19 cellular contexts compared by ENCODE assay signal in genomic region chr9:112140936-112141335, GRCh38. TPM values are rescaled to one million over a fixed set of nuclear protein-coding genes. Genes with fewer than 3 reads are reported as not detected.
DNase-seq lines count a peak whose midpoint lies in the region; ATAC-seq, FAIRE-seq and TF ChIP-seq lines count a peak whose summit lies in the region.
"Had no signal": no experiment of that assay in that cellular context is flagged by ENCODE, and none has a peak within 500 bp of the region (broad histone marks: within the 10 kb centered on the region; RNA-seq: fewer than 3 reads in every experiment).

No MANE protein-coding gene starts in this region.

- no peaks in the 10 kb centered on the region for H3F3A ChIP-seq in GM23248 (ENCODE audit: insufficient read depth)

- H3K27ac ChIP-seq in keratinocyte (ENCODE audit: control insufficient read depth, insufficient read depth, low read length): peak overlapping the region; percentile 39
- H3K27ac ChIP-seq in GM23248: no peak overlapping the region
- H3K27ac ChIP-seq: parathyroid adenoma, SJSA1 had no signal

- no peak overlapping the region for H3K4me2 ChIP-seq in keratinocyte (ENCODE audit: control insufficient read depth, extremely low read depth, insufficient read depth, low read depth, low read length)
- H3K4me2 ChIP-seq in GM23248 (ENCODE audit: unreplicated experiment): no peak overlapping the region

- no peaks in the 10 kb centered on the region for H3K36me3 Mint-ChIP-seq in activated T-cell treated with anti-CD3 and anti-CD28 coated beads, Interleukin-2, amount 50 U/mL, for 72 hours (ENCODE audit: insufficient read depth in 2 of 2)
- peaks cover 4% of the 10 kb centered on the region for H3K36me3 Mint-ChIP-seq in activated T-cell treated with anti-CD3 and anti-CD28 coated beads, Interleukin-2, amount 50 U/mL, for 24 hours (ENCODE audit: low read depth)

- no peaks in the 10 kb centered on the region for H3K9me2 ChIP-seq in GM23248 (ENCODE audit: insufficient read depth)

- H3K9ac ChIP-seq in keratinocyte (ENCODE audit: control insufficient read depth, extremely low read depth, insufficient read depth, low read length): no peak overlapping the region
- H3K9ac ChIP-seq in GM23248: no peak overlapping the region
- H3K9ac ChIP-seq: parathyroid adenoma had no signal

- no peak overlapping the region for H2AFZ ChIP-seq in keratinocyte (ENCODE audit: control insufficient read depth, low read length)
- H2AFZ ChIP-seq in GM23248: no peak overlapping the region
- H2AFZ ChIP-seq: parathyroid adenoma had no signal

- DNase-seq in activated T-cell treated with anti-CD3 and anti-CD28 coated beads, Interleukin-2, amount 50 U/mL, for 72 hours: no peak
- no peak for DNase-seq in activated T-cell treated with anti-CD3 and anti-CD28 coated beads, Interleukin-2, amount 50 U/mL, for 24 hours
- peak; percentile 46 for DNase-seq in keratinocyte (ENCODE audit: low read depth, low spot score)
- DNase-seq in GM23248: no peak
- DNase-seq in NCI-H526 (lab: John Stamatoyannopoulos, UW): no peak
- DNase-seq: activated CD4-positive, alpha-beta T cell treated with anti-CD3 and anti-CD28 coated beads for 48 hours; activated naive CD8-positive, alpha-beta T cell treated with anti-CD3 and anti-CD28 coated beads for 36 hours; effector CD8-positive, alpha-beta T cell; EL; NCI-H146; T-helper 9 cell had no signal

- H3K4me1 Mint-ChIP-seq in activated T-cell treated with anti-CD3 and anti-CD28 coated beads, Interleukin-2, amount 50 U/mL, for 72 hours (ENCODE audit: low read depth): no peaks in the 10 kb centered on the region
- H3K4me1 Mint-ChIP-seq in activated T-cell treated with anti-CD3 and anti-CD28 coated beads, Interleukin-2, amount 50 U/mL, for 24 hours (ENCODE audit: low read depth): peaks cover 2% of the 10 kb centered on the region
- H3K4me1 Mint-ChIP-seq: activated naive CD8-positive, alpha-beta T cell treated with anti-CD3 and anti-CD28 coated beads for 36 hours had no signal

- no peaks in the 10 kb centered on the region for H3K27me3 Mint-ChIP-seq in activated T-cell treated with anti-CD3 and anti-CD28 coated beads, Interleukin-2, amount 50 U/mL, for 72 hours (ENCODE audit: low read depth)
- H3K27me3 Mint-ChIP-seq in activated T-cell treated with anti-CD3 and anti-CD28 coated beads, Interleukin-2, amount 50 U/mL, for 24 hours: no peaks in the 10 kb centered on the region
- H3K27me3 Mint-ChIP-seq: activated naive CD8-positive, alpha-beta T cell treated with anti-CD3 and anti-CD28 coated beads for 36 hours; stimulated activated memory B cell treated with anti-CD40 and anti-IgM and Interleukin-4, amounts not matched to agents 10 μg/mL and 1 μg/mL and 100 μg/mL, for 72 hours had no signal

- in situ Hi-C loops in GM23248 (cut with MboI): no loop called here

- H3K4me3 ChIP-seq in keratinocyte (ENCODE audit: control insufficient read depth in 2 of 3, extremely low read depth in 1 of 3, insufficient read depth in 2 of 3, low read depth in 1 of 3, low read length in 3 of 3): no peak overlapping the region
- H3K4me3 ChIP-seq in GM23248: no peak overlapping the region
- H3K4me3 ChIP-seq: SJSA1 had no signal

- ATAC-seq in activated T-cell treated with anti-CD3 and anti-CD28 coated beads, Interleukin-2, amount 50 U/mL, for 72 hours (replicated peaks in 1 of 2): peak; percentile 22 to 59
- ATAC-seq in GM21786 (IDR thresholded peaks at IDR 0.05; ENCODE audit: unreplicated experiment) (peak; percentile 6), HG03575 (IDR thresholded peaks at IDR 0.05; ENCODE audit: extremely low read depth, insufficient number of reproducible peaks, low FRiP score, unreplicated experiment) (peak; percentile 22), GM18909 (IDR thresholded peaks at IDR 0.05; ENCODE audit: poor library complexity, unreplicated experiment) (no peak)
- ATAC-seq: HCT116, left lobe of liver had no signal

- no peak for FAIRE-seq in keratinocyte (lab: Jason Lieb, UNC)

- H3K4me1 ChIP-seq in keratinocyte (ENCODE audit: control insufficient read depth, extremely low read depth, insufficient read depth, low read length) (peaks cover 40% of the 10 kb centered on the region), GM23248 (ENCODE audit: insufficient read depth) (no peaks in the 10 kb centered on the region)
- H3K4me1 ChIP-seq: parathyroid adenoma, SJSA1 had no signal

- dilution Hi-C loops in keratinocyte (cut with MboI; ENCODE audit: extremely low pct_ligation_motif_present, low sequenced_read_pairs): no loop called here

- H3K9me3 ChIP-seq in keratinocyte (ENCODE audit: control insufficient read depth, low read depth, low read length) (no peaks in the 10 kb centered on the region), GM23248 (ENCODE audit: low read depth) (no peaks in the 10 kb centered on the region)
- H3K9me3 ChIP-seq: SJSA1 had no signal

- no peak for TF ChIP-seq CTCF in keratinocyte (optimal IDR thresholded peaks at IDR 0.05 in 1 of 3, IDR thresholded peaks at IDR 0.05 in 1 of 3, conservative IDR thresholded peaks at IDR 0.05 in 1 of 3; ENCODE audit: extremely low read depth in 1 of 3, insufficient read depth in 2 of 3, low read length in 3 of 3)

- H4K20me1 ChIP-seq in keratinocyte (ENCODE audit: control insufficient read depth, extremely low read depth, insufficient read depth, low read length) (no peaks in the 10 kb centered on the region), GM23248 (ENCODE audit: insufficient read depth) (no peaks in the 10 kb centered on the region)

- no peak overlapping the region for H3K27ac Mint-ChIP-seq in activated T-cell treated with anti-CD3 and anti-CD28 coated beads, Interleukin-2, amount 50 U/mL, for 72 hours
- H3K27ac Mint-ChIP-seq in activated T-cell treated with anti-CD3 and anti-CD28 coated beads, Interleukin-2, amount 50 U/mL, for 24 hours: no peak overlapping the region
- H3K27ac Mint-ChIP-seq: activated naive CD8-positive, alpha-beta T cell treated with anti-CD3 and anti-CD28 coated beads for 36 hours had no signal

- no peaks in the 10 kb centered on the region for H3K9me3 Mint-ChIP-seq in activated T-cell treated with anti-CD3 and anti-CD28 coated beads, Interleukin-2, amount 50 U/mL, for 72 hours
- H3K9me3 Mint-ChIP-seq in activated T-cell treated with anti-CD3 and anti-CD28 coated beads, Interleukin-2, amount 50 U/mL, for 24 hours: no peaks in the 10 kb centered on the region
- H3K9me3 Mint-ChIP-seq: activated naive CD8-positive, alpha-beta T cell treated with anti-CD3 and anti-CD28 coated beads for 36 hours; stimulated activated memory B cell treated with anti-CD40 and anti-IgM and Interleukin-4, amounts not matched to agents 10 μg/mL and 1 μg/mL and 100 μg/mL, for 72 hours had no signal

- 87 to 98% methylated on average over 2 of the region's 2 CpGs for WGBS in GM23248 (ENCODE audit: low coverage in 1 of 2, low lambda C conversion rate in 2 of 2, missing lambda C conversion rate in 2 of 2), 2 experiments

- H3K79me2 ChIP-seq in keratinocyte (ENCODE audit: control insufficient read depth, insufficient read depth, low read length) (no peaks in the 10 kb centered on the region), GM23248 (ENCODE audit: insufficient read depth) (no peaks in the 10 kb centered on the region)
- H3K79me2 ChIP-seq: parathyroid adenoma had no signal

- H3K27me3 ChIP-seq in keratinocyte (ENCODE audit: control insufficient read depth, extremely low read depth, insufficient read depth, low read length) (no peaks in the 10 kb centered on the region), GM23248 (replicated peaks; ENCODE audit: insufficient read depth) (no peaks in the 10 kb centered on the region)
- H3K27me3 ChIP-seq: SJSA1 had no signal

- no peak overlapping the region for H3K4me3 Mint-ChIP-seq in activated T-cell treated with anti-CD3 and anti-CD28 coated beads, Interleukin-2, amount 50 U/mL, for 72 hours
- H3K4me3 Mint-ChIP-seq in activated T-cell treated with anti-CD3 and anti-CD28 coated beads, Interleukin-2, amount 50 U/mL, for 24 hours: no peak overlapping the region
- H3K4me3 Mint-ChIP-seq: activated naive CD8-positive, alpha-beta T cell treated with anti-CD3 and anti-CD28 coated beads for 36 hours had no signal

- no peaks in the 10 kb centered on the region for H3K36me3 ChIP-seq in keratinocyte (ENCODE audit: control insufficient read depth in 2 of 2, extremely low read depth in 1 of 2, insufficient read depth in 2 of 2, low read length in 2 of 2)
- no peaks in the 10 kb centered on the region for H3K36me3 ChIP-seq in GM23248 (ENCODE audit: low read depth)

- H3K9me1 ChIP-seq in keratinocyte (ENCODE audit: control insufficient read depth, extremely low read depth, insufficient read depth, low read length): no peaks in the 10 kb centered on the region

RNA-seq across cellular contexts. Expression of gene SUSD1, which starts 34.2 kb away (rescaled TPM):
- total RNA-seq in activated T-cell treated with anti-CD3 and anti-CD28 coated beads, Interleukin-2, amount 50 U/mL, for 72 hours: 1 to 10 TPM; 6.6 to 9.9 TPM
- polyA plus RNA-seq in keratinocyte (2.4 to 3.6 TPM (median 3.3 TPM) in 3 replicates), GM23248 (2016; fragmentation: Nextera tagmentation; extraction: Ambion mirVana) (4.0 and 4.2 TPM in 2 replicates)
- 0.79 TPM for polyA plus RNA-seq in keratinocyte (2011; ENCODE audit: low read depth)
- 1.5 and 2.6 TPM in 2 replicates for polyA plus RNA-seq in keratinocyte (2011; cell fraction: cytosol; rRNA removed)
- 2.6 and 3.6 TPM in 2 replicates for polyA plus RNA-seq in keratinocyte (2011; cell fraction: nucleus; rRNA removed)
- 0.73 and 2.9 TPM in 2 replicates for polyA plus RNA-seq in keratinocyte (2012; ENCODE audit: low replicate concordance)
- polyA minus RNA-seq in keratinocyte: 2.8 to 8.5 TPM (median 4.1 TPM) in 3 replicates
- 5.8 TPM for polyA minus RNA-seq in keratinocyte (2011; cell fraction: cytosol; rRNA and poly(A)+ RNA removed)
- 4.3 and 7.1 TPM in 2 replicates for polyA minus RNA-seq in keratinocyte (2011; cell fraction: nucleus; rRNA and poly(A)+ RNA removed)
- total RNA-seq in GM23248 (2014; rRNA removed; shearing (Covaris generic)): 5.4 and 8.4 TPM in 2 replicates
